ENCODE assay signal across 2 cellular contexts in genomic region chr19:10692673-10693264, GRCh38.
A peak's percentile ranks its signal among the peaks of the same experiment; 100 is the strongest.
TF ChIP-seq lines count a peak whose summit lies in the region.

No MANE protein-coding gene starts in this region.

TF ChIP-seq in HEK293, 187 proteins besides CTCF, POLR2A, EP300 and RAD21:
- peak; percentile 30; the same call in 1 of the 2 replicates for TF ChIP-seq ZBTB17 (tag by site-specific recombination; IDR thresholded peaks at IDR 0.05)
- TF ChIP-seq PATZ1 (tag by site-specific recombination; IDR thresholded peaks at IDR 0.05) = peak; percentile 42; the same call in 1 of the 2 replicates
- no peak for TF ChIP-seq ZNF473 (tag by site-specific recombination; IDR thresholded peaks at IDR 0.05)
- no peak for TF ChIP-seq PRDM1 (tag by site-specific recombination; IDR thresholded peaks at IDR 0.05)
- TF ChIP-seq ZNF423 (tag by site-specific recombination; IDR thresholded peaks at IDR 0.05) = no peak
- peak; percentile 13; the same call in 1 of the 2 replicates for TF ChIP-seq IKZF3 (tag by site-specific recombination; IDR thresholded peaks at IDR 0.05)
- peak; percentile 42; the same call in 1 of the 2 replicates for TF ChIP-seq OSR2 (tag by site-specific recombination; IDR thresholded peaks at IDR 0.05)
- TF ChIP-seq ZNF76 (tag by site-specific recombination; IDR thresholded peaks at IDR 0.05; ENCODE audit: borderline replicate concordance, low read depth) = 0 out of 2 replicates have a peak, but pooled peaks have one; percentile 16
- no peak for TF ChIP-seq REST (tag by site-specific recombination; IDR thresholded peaks at IDR 0.05)
- TF ChIP-seq ZNF16 (tag by site-specific recombination; IDR thresholded peaks at IDR 0.05; ENCODE audit: low read depth) = peak; percentile 67; the same call in 1 of the 2 replicates

TF ChIP-seq in GM12878, 131 proteins besides CTCF, POLR2A, EP300 and RAD21:
- TF ChIP-seq PBX3 (IDR thresholded peaks at IDR 0.05; ENCODE audit: insufficient replicate concordance, low read depth, low read length) = no peak
- TF ChIP-seq BCL3 (IDR thresholded peaks at IDR 0.05; ENCODE audit: borderline replicate concordance, insufficient read depth, low read depth, low read length, poor library complexity, severe bottlenecking) = peak; percentile 17
- TF ChIP-seq FOS (IDR thresholded peaks at IDR 0.05; ENCODE audit: borderline replicate concordance, extremely low read depth, insufficient read length) = no peak
- TF ChIP-seq TCF12 (IDR thresholded peaks at IDR 0.05; ENCODE audit: low read depth, low read length) = no peak
- no peak for TF ChIP-seq IRF3 (IDR thresholded peaks at IDR 0.05)
- TF ChIP-seq EED (IDR thresholded peaks at IDR 0.05; ENCODE audit: low read depth) = no peak
- no peak for TF ChIP-seq TBL1XR1 (IDR thresholded peaks at IDR 0.05; ENCODE audit: low read depth, low read length)
- TF ChIP-seq SMAD1 (IDR thresholded peaks at IDR 0.05; ENCODE audit: low read depth, partially characterized antibody) = no peak
- no peak for TF ChIP-seq NBN (IDR thresholded peaks at IDR 0.05)
- no peak for TF ChIP-seq CBX5 (IDR thresholded peaks at IDR 0.05; ENCODE audit: low read depth)
- no peak for TF ChIP-seq EZH2 (IDR thresholded peaks at IDR 0.05; ENCODE audit: borderline replicate concordance, control insufficient read depth, low read depth, low read length)
- no peak for TF ChIP-seq TCF7 (IDR thresholded peaks at IDR 0.05; ENCODE audit: borderline replicate concordance)
- TF ChIP-seq MTA3 (IDR thresholded peaks at IDR 0.05; ENCODE audit: borderline replicate concordance, low read length) = peak; percentile 30; the same call in 1 of the 2 replicates
- TF ChIP-seq HDGF (IDR thresholded peaks at IDR 0.05) = no peak
- no peak for TF ChIP-seq ESRRA (IDR thresholded peaks at IDR 0.05; ENCODE audit: low read length)
- TF ChIP-seq PKNOX1 (IDR thresholded peaks at IDR 0.05) = no peak
